Comparison of ENCODE assay signal across 15 cellular contexts in the genomic region with DNA sequence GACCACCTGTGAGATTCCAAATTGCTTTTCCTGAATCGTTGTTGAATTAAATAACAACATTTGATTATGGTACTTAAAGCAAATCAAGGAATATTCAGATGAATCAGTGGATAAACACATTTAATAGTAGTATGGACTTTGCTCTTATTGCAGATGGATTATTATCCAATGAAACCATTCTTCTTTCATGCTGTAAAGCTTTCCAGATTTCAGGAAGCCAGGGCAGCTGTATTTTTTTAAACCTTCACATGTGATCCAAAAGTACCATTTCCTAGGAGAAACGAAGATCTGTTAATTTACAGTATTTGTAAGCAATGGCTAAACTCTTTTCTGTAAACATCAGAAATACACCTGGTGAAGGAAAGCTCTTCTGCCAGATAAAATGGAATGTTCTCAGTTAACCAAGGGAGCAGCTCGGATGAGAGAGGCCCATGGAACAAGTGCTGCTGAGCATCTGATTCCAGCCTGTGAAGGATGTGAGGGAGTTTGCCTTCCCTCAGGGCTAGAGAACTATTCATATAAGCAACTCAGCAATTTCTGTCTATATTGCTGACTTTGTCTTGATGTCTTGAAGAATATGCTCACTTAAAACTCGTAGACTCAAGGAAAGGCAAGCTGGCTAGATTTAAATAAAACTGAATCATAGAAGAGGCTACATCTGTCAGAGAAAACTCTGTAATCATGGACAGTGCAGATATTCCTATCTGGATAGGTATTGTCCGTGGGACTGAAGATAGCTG.
A peak's percentile ranks its signal among the peaks of the same experiment; 100 is the strongest.
DNase-seq lines count a peak whose midpoint lies in the region; ATAC-seq and TF ChIP-seq lines count a peak whose summit lies in the region.
"Had no signal": no experiment of that assay in that cellular context is flagged by ENCODE, and none has a peak within 500 bp of the region (broad histone marks: within the 10 kb centered on the region; RNA-seq: fewer than 3 reads in every experiment).

No MANE protein-coding gene starts in this region.

- no peaks in the 10 kb centered on the region for H3K4me1 Mint-ChIP-seq in T-cell

- peaks cover 0 to 4% (median 0%) of the 10 kb centered on the region in 3 donors for H3K9me3 Mint-ChIP-seq in T-cell
- H3K9me3 Mint-ChIP-seq: CD4-positive, alpha-beta T cell had no signal

- H3K27me3 ChIP-seq in PC-3 (ENCODE audit: low read length): no peaks in the 10 kb centered on the region
- H3K27me3 ChIP-seq in esophagus squamous epithelium: no peaks in the 10 kb centered on the region
- H3K27me3 ChIP-seq in tibial artery: no peaks in the 10 kb centered on the region

- no peak overlapping the region for H3K4me3 Mint-ChIP-seq in T-cell
- H3K4me3 Mint-ChIP-seq: CD4-positive, alpha-beta T cell had no signal

- H3K27me3 Mint-ChIP-seq in T-cell: no peaks in the 10 kb centered on the region
- H3K27me3 Mint-ChIP-seq: CD4-positive, alpha-beta T cell had no signal

- TF ChIP-seq CTCF in PC-3 (conservative IDR thresholded peaks at IDR 0.05; ENCODE audit: low read depth, low read length) (no peak), esophagus squamous epithelium (IDR thresholded peaks at IDR 0.05) (no peak), tibial artery (IDR thresholded peaks at IDR 0.05) (no peak)

- H3K79me2 ChIP-seq in PC-3 (ENCODE audit: low read length): no peaks in the 10 kb centered on the region

- no peak overlapping the region for H3K9ac ChIP-seq in PC-3 (ENCODE audit: low read length)

- TF ChIP-seq POLR2A in esophagus squamous epithelium (IDR thresholded peaks at IDR 0.05): no peak

- DNase-seq in NCI-H748 (lab: John Stamatoyannopoulos, UW; ENCODE audit: unreplicated experiment): peak; percentile 33
- no peak for DNase-seq in NCI-H748 treated with DMSO at 0.1 percent for 48 hours (lab: John Stamatoyannopoulos, UW)
- no peak for DNase-seq in PC-3
- no peak for DNase-seq in left colon
- no peak for DNase-seq in esophagus squamous epithelium (lab: John Stamatoyannopoulos, UW)
- DNase-seq in tibial artery: no peak
- no peak for DNase-seq in Ammon's horn (ENCODE audit: low spot score)
- DNase-seq in T-cell: no peak
- DNase-seq: AML-193; CD4-positive, alpha-beta T cell; Karpas-422; NCI-H1417 treated with DMSO at 0.1 percent for 48 hours; NCI-H2227 treated with DMSO at 0.1 percent for 48 hours; Right ventricle myocardium superior had no signal

- H3K4me1 ChIP-seq in PC-3 (ENCODE audit: insufficient read depth, low read length) (peaks cover 11% of the 10 kb centered on the region), esophagus squamous epithelium (peaks cover 0 to 8% (median 0%) of the 10 kb centered on the region in 3 donors), tibial artery (peaks cover 0 to 68% (median 18%) of the 10 kb centered on the region in 4 donors)

- H4K20me1 ChIP-seq in PC-3 (ENCODE audit: low read length): no peaks in the 10 kb centered on the region

- H3F3A ChIP-seq in PC-3 (ENCODE audit: low read length, unreplicated experiment): no peaks in the 10 kb centered on the region

- CTCF ChIA-PET in PC-3 (lab: Charles Lee) (no interaction called here), T-cell (lab: Charles Lee) (no interaction called here)

- H3K27ac Mint-ChIP-seq in T-cell: no peak overlapping the region
- H3K27ac Mint-ChIP-seq: CD4-positive, alpha-beta T cell had no signal

- 52 to 75% methylated on average over 4 to 5 of the region's 5 CpGs for WGBS in esophagus squamous epithelium, 2 donors

- H3K36me3 ChIP-seq in PC-3 (ENCODE audit: low read depth, low read length): no peaks in the 10 kb centered on the region
- H3K36me3 ChIP-seq in esophagus squamous epithelium: no peaks in the 10 kb centered on the region
- no peaks in the 10 kb centered on the region for H3K36me3 ChIP-seq in tibial artery

- BruUV-seq in PC-3 (replicated peaks; lab: Mats Ljungman, UMichigan): no TSS peak

- no peaks in the 10 kb centered on the region for H3K9me3 ChIP-seq in PC-3 (ENCODE audit: low read length)
- H3K9me3 ChIP-seq in esophagus squamous epithelium: no peaks in the 10 kb centered on the region
- no peaks in the 10 kb centered on the region for H3K9me3 ChIP-seq in tibial artery

- ATAC-seq in PC-3 (no peak), left colon (peak; percentile 50), T-cell (replicated peaks in 1 of 4) (no peak)
- ATAC-seq: Panc1 had no signal

- POLR2A ChIA-PET in PC-3 (lab: Charles Lee; ENCODE audit: unreplicated experiment): no interaction called here
- POLR2A ChIA-PET in T-cell (lab: Charles Lee): no interaction called here

- H3K4me2 ChIP-seq in PC-3 (ENCODE audit: low read length): peak overlapping the region; percentile 31; the same call in 1 of the 2 replicates

- H2AFZ ChIP-seq in PC-3 (ENCODE audit: low read length): no peak overlapping the region

- H3K27ac ChIP-seq in PC-3 (ENCODE audit: low read length) (peak overlapping the region; percentile 58), esophagus squamous epithelium (no peak overlapping the region), tibial artery (no peak overlapping the region)

- H3K36me3 Mint-ChIP-seq in T-cell: no peaks in the 10 kb centered on the region

- H3K4me3 ChIP-seq in PC-3 (ENCODE audit: low read length) (no peak overlapping the region), esophagus squamous epithelium (no peak overlapping the region), tibial artery (no peak overlapping the region)

- H3K9me2 ChIP-seq in PC-3 (replicated peaks; ENCODE audit: low read length): no peaks in the 10 kb centered on the region

- intact Hi-C loops in PC-3 (cut with micrococcal nuclease): no loop called here
- intact Hi-C loops in left colon (cut with DNase I, micrococcal nuclease): no loop called here
- intact Hi-C loops in esophagus squamous epithelium (cut with DNase I): no loop called here
- intact Hi-C loops in tibial artery (cut with DNase I; ENCODE audit: low total_unique reads): no loop called here
